8 cellular contexts compared by ENCODE assay signal in the genomic region with DNA sequence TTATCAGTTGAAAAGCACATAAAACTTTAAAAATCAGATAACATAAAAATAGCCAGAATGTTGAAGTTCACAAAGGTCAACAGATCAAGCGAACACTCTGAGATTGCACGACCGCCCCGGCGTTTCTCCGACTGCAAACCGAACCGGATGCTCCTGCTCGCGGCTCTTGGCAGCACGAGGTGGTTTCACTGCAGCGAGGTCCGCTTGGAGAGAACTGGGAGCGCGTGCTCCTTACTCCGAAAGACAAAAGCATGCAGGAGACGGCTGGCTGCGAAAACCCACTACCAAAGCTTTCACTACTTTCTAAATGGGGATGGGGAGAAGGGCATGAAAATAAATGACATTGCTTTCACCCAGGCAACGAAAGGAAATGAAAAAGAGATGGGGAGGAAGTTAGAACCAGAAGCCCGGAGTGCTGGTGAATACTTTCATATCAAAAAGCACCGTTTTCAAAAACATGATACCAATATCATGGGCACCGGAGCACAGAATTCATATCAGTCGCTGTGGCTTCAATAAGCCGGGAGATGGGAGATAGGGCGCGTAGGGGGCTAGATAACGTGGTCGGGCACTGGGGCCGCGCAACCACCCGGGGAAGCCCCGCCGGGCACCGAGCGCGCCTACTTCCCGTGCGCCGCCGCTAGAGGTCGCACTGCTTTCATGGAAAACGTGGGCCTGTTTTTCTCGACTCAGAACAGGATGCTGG. TPM values are rescaled to one million over a fixed set of nuclear protein-coding genes. Genes with fewer than 3 reads are reported as not detected.
DNase-seq lines count a peak whose midpoint lies in the region; ATAC-seq and TF ChIP-seq lines count a peak whose summit lies in the region.

No MANE protein-coding gene starts in this region.

- DNase-seq in 8988T (peak; percentile 81), NCI-H2227 treated with DMSO at 0.1 percent for 48 hours (lab: John Stamatoyannopoulos, UW) (peak; percentile 68), choroid plexus epithelial cell (ENCODE audit: low read depth) (peak; percentile 74), left colon (peak; percentile 43 to 81)
- peak; percentile 87 for DNase-seq in activated CD4-positive, alpha-beta T cell treated with anti-CD3 and anti-CD28 coated beads for 24 hours (ENCODE audit: low read depth in 2 of 2)
- DNase-seq in stimulated activated CD4-positive, alpha-beta T cell treated with anti-CD3 and anti-CD28 coated beads, Interleukin-1b, Interleukin-23, amount 100 ng/mL, for 24 hours (ENCODE audit: low read depth in 4 of 4, low spot score in 1 of 4) = peak; percentile 76 to 88 (median 80)

- intact Hi-C loops in left colon (cut with DNase I, micrococcal nuclease) = loop anchor here in 1 of 2 donors (10.0 kb wide), 2 partner anchors 208 to 418 kb away; a partner anchor contains a TSS

- ATAC-seq in GM18498 (IDR thresholded peaks at IDR 0.05; ENCODE audit: unreplicated experiment) = peak; percentile 83
- ATAC-seq in HG03060 (IDR thresholded peaks at IDR 0.05; ENCODE audit: low read depth, unreplicated experiment) = peak; percentile 44
- peak; percentile 90 for ATAC-seq in left colon

- H3K4me3 ChIP-seq in choroid plexus epithelial cell (ENCODE audit: low read depth, low read length) = peak overlapping the region; percentile 62

- peak; percentile 91 for TF ChIP-seq CTCF in choroid plexus epithelial cell (conservative IDR thresholded peaks at IDR 0.05; ENCODE audit: low read depth, low read length)

RNA-seq across cellular contexts. Expression of a gene that starts 8.3 kb away (rescaled TPM):
- total RNA-seq in left colon = not detected

Comparison
In these comparisons a context has a peak if more than half of its experiments do, and no peak if none do; other contexts are left out.
1. Peak in every context shown above with its lines: DNase-seq, ATAC-seq and H3K4me3 ChIP-seq.